22 cellular contexts compared by ENCODE assay signal in genomic region chr10:69010151-69010640, GRCh38.
"Had no signal": no experiment of that assay in that cellular context is flagged by ENCODE, and none has a peak within 500 bp of the region (broad histone marks: within the 10 kb centered on the region; RNA-seq: fewer than 3 reads in every experiment).

No MANE protein-coding gene starts in this region.

- H3K27me3 ChIP-seq: esophagus squamous epithelium, pancreas, stomach, testis, tibial artery, upper lobe of left lung had no signal

- ATAC-seq: effector memory CD8-positive, alpha-beta T cell; left ventricle myocardium superior; lower lobe of right lung; natural killer cell; pancreas; sciatic nerve; stimulated activated effector memory CD8-positive, alpha-beta T cell treated with anti-CD3 and anti-CD28 coated beads, Interleukin-12 subunit alpha, Interleukin-12 subunit beta, amount 100 ng/mL, for 72 hours had no signal

- H3K27ac ChIP-seq: coronary artery, esophagus squamous epithelium, lower lobe of right lung, pancreas, stomach, testis, upper lobe of left lung had no signal

- H3K4me1 ChIP-seq: lower lobe of right lung, pancreas, testis, upper lobe of left lung had no signal

- H3K4me3 ChIP-seq: coronary artery, esophagus squamous epithelium, lower lobe of right lung, pancreas, stomach, testis, tibial artery, upper lobe of left lung had no signal

- H3K9me3 ChIP-seq: esophagus squamous epithelium, lower lobe of right lung, pancreas, stomach, testis, tibial artery, upper lobe of left lung had no signal

- DNase-seq: dermis blood vessel endothelial cell; effector memory CD8-positive, alpha-beta T cell; erythroblast; esophagus squamous epithelium; foreskin melanocyte; hypothalamus; immature natural killer cell; left ventricle myocardium superior; lower lobe of right lung; natural killer cell; pancreas; stimulated activated CD4-positive, alpha-beta T cell treated with anti-CD3 and anti-CD28 coated beads, Interleukin-2, amount 100 ng/mL, for 24 hours; stimulated activated CD4-positive, alpha-beta T cell treated with anti-CD3 and anti-CD28 coated beads, Interleukin-4, amount 100 ng/mL, for 24 hours; stimulated activated naive CD4-positive, alpha-beta T cell treated with Interleukin-2 at 50 U/mL for 16 hours; stomach; substantia nigra; testis; tibial artery; upper lobe of left lung had no signal
